In the genomic region with DNA sequence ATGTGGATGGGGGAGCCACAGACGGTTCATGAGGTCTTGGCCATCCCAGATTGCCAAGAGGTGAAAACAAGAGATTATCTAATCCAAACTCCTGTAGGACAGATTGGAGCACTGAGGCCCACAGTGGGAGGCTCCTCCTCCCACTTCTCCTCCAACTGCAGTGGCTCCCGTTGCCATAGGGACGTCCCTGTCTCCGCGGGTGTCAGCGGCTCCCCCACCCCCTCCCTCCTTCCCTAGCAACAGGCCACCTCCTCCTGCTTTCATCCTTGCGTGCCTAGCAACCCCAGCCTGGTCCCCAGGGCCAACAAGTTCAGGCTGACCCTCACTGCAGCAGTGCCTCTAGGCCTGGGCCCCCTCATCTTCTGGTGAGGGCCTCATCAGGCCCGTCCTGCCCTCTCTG, we compare ENCODE assay signal across 8 cellular contexts. TPM values are rescaled to one million over a fixed set of nuclear protein-coding genes. Genes with fewer than 3 reads are reported as not detected.
DNase-seq lines count a peak whose midpoint lies in the region; ATAC-seq and TF ChIP-seq lines count a peak whose summit lies in the region.

No MANE protein-coding gene starts in this region.

- H3K4me1 Mint-ChIP-seq in activated CD4-positive, alpha-beta memory T cell treated with anti-CD3 and anti-CD28 coated beads for 36 hours (ENCODE audit: low read depth), result peaks cover 13% of the 10 kb centered on the region
- peaks cover 22% of the 10 kb centered on the region for H3K4me1 Mint-ChIP-seq in stimulated activated memory B cell treated with anti-CD40 and anti-IgM and Interleukin-4, amounts not matched to agents 10 μg/mL and 1 μg/mL and 100 μg/mL, for 72 hours

- H2AFZ ChIP-seq in ACC112 (ENCODE audit: low read length, unreplicated experiment) (no peak overlapping the region), HCT116 (ENCODE audit: low read depth, low read length, poor library complexity, severe bottlenecking) (no peak overlapping the region)

- TF ChIP-seq CTCF in HCT116 (IDR thresholded peaks at IDR 0.05 in 2 of 3, conservative IDR thresholded peaks at IDR 0.05 in 1 of 3; ENCODE audit: borderline replicate concordance in 1 of 3, insufficient read depth in 1 of 3, low read depth in 2 of 3, low read length in 2 of 3), result no peak
- no peak for TF ChIP-seq CTCF in lower leg skin (IDR thresholded peaks at IDR 0.05)

- intact Hi-C loops in HCT116 (cut with micrococcal nuclease) (no loop called here), left cardiac atrium (cut with DNase I) (no loop called here), lower leg skin (cut with DNase I; ENCODE audit: low total_unique reads) (no loop called here)
- intact Hi-C loops in activated CD4-positive, alpha-beta memory T cell treated with anti-CD3 and anti-CD28 coated beads for 36 hours (cut with micrococcal nuclease), result loop anchor here (10.0 kb wide), 1 partner anchor 147 kb away; the partner anchor contains the start of gene HSD17B10

- POLR2A ChIA-PET in HCT116 (lab: Charles Lee), result interaction anchor here (1.4 kb wide), 1 partner anchor 134 kb away, joined by 3 read pairs; the partner anchor contains the start of genes RIBC1 and SMC1A
- POLR2A ChIA-PET in activated CD4-positive, alpha-beta memory T cell treated with anti-CD3 and anti-CD28 coated beads for 36 hours (lab: Charles Lee), result no interaction called here

- H3K36me3 ChIP-seq in ACC112 (ENCODE audit: insufficient read depth, low read length) (no peaks in the 10 kb centered on the region), HCT116 (ENCODE audit: control insufficient read depth in 1 of 2, insufficient read depth in 2 of 2, low read length in 2 of 2) (no peaks in the 10 kb centered on the region)

- no peak for TF ChIP-seq POLR2A in HCT116 (IDR thresholded peaks at IDR 0.05; ENCODE audit: borderline replicate concordance, extremely low read depth, insufficient read depth, insufficient read length)
- no peak for TF ChIP-seq POLR2A in lower leg skin (IDR thresholded peaks at IDR 0.05)

- peak; percentile 28 for ATAC-seq in HCT116
- ATAC-seq in left cardiac atrium, result peak; percentile 61 to 72
- ATAC-seq in stimulated activated memory B cell treated with anti-CD40 and anti-IgM and Interleukin-4, amounts not matched to agents 10 μg/mL and 1 μg/mL and 100 μg/mL, for 72 hours, result no peak
- ATAC-seq in GM18502 (IDR thresholded peaks at IDR 0.05; ENCODE audit: poor library complexity, unreplicated experiment), result no peak
- no peak for ATAC-seq in HG02938 (IDR thresholded peaks at IDR 0.05; ENCODE audit: unreplicated experiment)

- 15 to 34% methylated on average over 8 of the region's 8 CpGs for WGBS in lower leg skin, 2 donors

- peak overlapping the region; percentile 65 for H3K4me2 ChIP-seq in HCT116 (ENCODE audit: low read length)

- no peaks in the 10 kb centered on the region for H3K9me2 ChIP-seq in HCT116 (ENCODE audit: insufficient read depth)

- no peak for TF ChIP-seq RAD21 in HCT116 (IDR thresholded peaks at IDR 0.05; ENCODE audit: low read depth)

- H3K4me3 Mint-ChIP-seq in activated CD4-positive, alpha-beta memory T cell treated with anti-CD3 and anti-CD28 coated beads for 36 hours, result peak overlapping the region; percentile 57
- peak overlapping the region; percentile 56 for H3K4me3 Mint-ChIP-seq in stimulated activated memory B cell treated with anti-CD40 and anti-IgM and Interleukin-4, amounts not matched to agents 10 μg/mL and 1 μg/mL and 100 μg/mL, for 72 hours

- no peaks in the 10 kb centered on the region for H3K9me3 Mint-ChIP-seq in activated CD4-positive, alpha-beta memory T cell treated with anti-CD3 and anti-CD28 coated beads for 36 hours
- H3K9me3 Mint-ChIP-seq in stimulated activated memory B cell treated with anti-CD40 and anti-IgM and Interleukin-4, amounts not matched to agents 10 μg/mL and 1 μg/mL and 100 μg/mL, for 72 hours, result no peaks in the 10 kb centered on the region

- no peak overlapping the region; the same call in 1 of the 2 replicates for H3K9ac ChIP-seq in HCT116 (ENCODE audit: low read length)

- H3K27ac ChIP-seq in ACC112 (ENCODE audit: low read depth, low read length), result peak overlapping the region; percentile 56
- H3K27ac ChIP-seq in HCT116 (ENCODE audit: low read depth, low read length), result peak overlapping the region; percentile 46

- peaks cover 25% of the 10 kb centered on the region for H3K4me1 ChIP-seq in ACC112 (ENCODE audit: control insufficient read depth, insufficient read depth, low read length, unreplicated experiment)
- peaks cover 20 to 23% of the 10 kb centered on the region in 2 experiments for H3K4me1 ChIP-seq in HCT116 (ENCODE audit: control insufficient read depth in 1 of 2, insufficient read depth in 2 of 2, low read length in 2 of 2)

- no peaks in the 10 kb centered on the region for H3K9me3 ChIP-seq in HCT116 (ENCODE audit: control insufficient read depth in 1 of 2, insufficient read depth in 1 of 2, low read depth in 1 of 2, low read length in 2 of 2)

- DNase-seq in HCT116 (ENCODE audit: low read depth, low spot score) (no peak), left cardiac atrium (peak; percentile 55), lower leg skin (ENCODE audit: low spot score in 2 of 2) (no peak)
- peak; percentile 24 for DNase-seq in activated CD4-positive, alpha-beta memory T cell treated with anti-CD3 and anti-CD28 coated beads for 36 hours

- H3K79me2 ChIP-seq in ACC112 (ENCODE audit: control insufficient read depth, insufficient read depth, low read length, unreplicated experiment) (no peaks in the 10 kb centered on the region), HCT116 (ENCODE audit: insufficient read depth, low read length) (no peaks in the 10 kb centered on the region)

- RAD21 ChIA-PET in HCT116 (lab: Charles Lee; ENCODE audit: low non-redundant PET in 1 of 2, low total read pairs in 2 of 2, uncharacterized antibody in 2 of 2, unreplicated experiment in 2 of 2), result no interaction called here

- H3K4me3 ChIP-seq in ACC112 (ENCODE audit: low read depth, low read length) (peak overlapping the region; percentile 40; the same call in 1 of the 2 replicates), HCT116 (replicated peaks in 1 of 2; ENCODE audit: low read depth in 1 of 2, low read length in 2 of 2) (no peak overlapping the region), lower leg skin (ENCODE audit: low read depth, poor library complexity, severe bottlenecking) (no peak overlapping the region)

- no peaks in the 10 kb centered on the region for H4K20me1 ChIP-seq in HCT116 (ENCODE audit: insufficient read depth)

- H3K27me3 ChIP-seq in ACC112 (ENCODE audit: insufficient read depth, low read length) (no peaks in the 10 kb centered on the region), HCT116 (ENCODE audit: insufficient read depth, low read length) (no peaks in the 10 kb centered on the region)

- H3K27ac Mint-ChIP-seq in activated CD4-positive, alpha-beta memory T cell treated with anti-CD3 and anti-CD28 coated beads for 36 hours, result peak overlapping the region; percentile 82
- H3K27ac Mint-ChIP-seq in stimulated activated memory B cell treated with anti-CD40 and anti-IgM and Interleukin-4, amounts not matched to agents 10 μg/mL and 1 μg/mL and 100 μg/mL, for 72 hours, result peak overlapping the region; percentile 83

- no peaks in the 10 kb centered on the region for H3K36me3 Mint-ChIP-seq in activated CD4-positive, alpha-beta memory T cell treated with anti-CD3 and anti-CD28 coated beads for 36 hours
- H3K36me3 Mint-ChIP-seq in stimulated activated memory B cell treated with anti-CD40 and anti-IgM and Interleukin-4, amounts not matched to agents 10 μg/mL and 1 μg/mL and 100 μg/mL, for 72 hours, result no peaks in the 10 kb centered on the region

- no peaks in the 10 kb centered on the region for H3K27me3 Mint-ChIP-seq in activated CD4-positive, alpha-beta memory T cell treated with anti-CD3 and anti-CD28 coated beads for 36 hours
- H3K27me3 Mint-ChIP-seq in stimulated activated memory B cell treated with anti-CD40 and anti-IgM and Interleukin-4, amounts not matched to agents 10 μg/mL and 1 μg/mL and 100 μg/mL, for 72 hours, result no peaks in the 10 kb centered on the region

- CTCF ChIA-PET in HCT116 (lab: Charles Lee), result no interaction called here
- CTCF ChIA-PET in activated CD4-positive, alpha-beta memory T cell treated with anti-CD3 and anti-CD28 coated beads for 36 hours (lab: Charles Lee), result interaction anchor here (1.0 to 3.0 kb wide), 4 partner anchors 25 to 194 kb away, joined by 6 to 21 read pairs (median 6); no protein-coding TSS in a partner anchor

- no TSS peak for BruUV-seq in HCT116 (replicated peaks; lab: Mats Ljungman, UMichigan)

TF ChIP-seq in HCT116, 20 proteins besides CTCF, POLR2A, EP300 and RAD21 (continues in another document):
- TF ChIP-seq CBX3 (IDR thresholded peaks at IDR 0.05; ENCODE audit: low read depth) (no peak), SRF (IDR thresholded peaks at IDR 0.05; ENCODE audit: low read depth) (no peak), TCF7L2 (IDR thresholded peaks at IDR 0.05; ENCODE audit: borderline replicate concordance, extremely low read depth, insufficient read depth, insufficient read length) (no peak), JUND (IDR thresholded peaks at IDR 0.05) (no peak), POLR2AphosphoS5 (IDR thresholded peaks at IDR 0.05; ENCODE audit: low read depth, low read length) (no peak), CEBPB (IDR thresholded peaks at IDR 0.05; ENCODE audit: low read depth) (no peak), SP1 (IDR thresholded peaks at IDR 0.05; ENCODE audit: low read depth) (no peak), EZH2phosphoT487 (IDR thresholded peaks at IDR 0.05; ENCODE audit: borderline replicate concordance) (no peak), EGR1 (IDR thresholded peaks at IDR 0.05; ENCODE audit: low read depth) (no peak), EZH2 (IDR thresholded peaks at IDR 0.05) (no peak), ZNF274 (IDR thresholded peaks at IDR 0.05; ENCODE audit: low read depth, low read length) (no peak), ATF3 (IDR thresholded peaks at IDR 0.05) (no peak)

RNA-seq across cellular contexts. Expression of gene IQSEC2, which starts 6.8 kb away (rescaled TPM):
- total RNA-seq in HCT116 (2021; ENCODE audit: unreplicated experiment), result 20.7 TPM
- polyA plus RNA-seq in HCT116 (2012), result 17.0 and 20.0 TPM in 2 replicates
- under 1 TPM; 0.39 to 0.74 TPM for total RNA-seq in activated CD4-positive, alpha-beta memory T cell treated with anti-CD3 and anti-CD28 coated beads for 36 hours
- 10 to 100 TPM in 1 of 2 donors, 1 to 10 TPM in 1; 9.1 to 10.8 TPM for total RNA-seq in left cardiac atrium
- total RNA-seq in lower leg skin, result 10 to 100 TPM; 16.3 to 24.2 (median 17.5) TPM

Comparison
In these comparisons a context has a peak if more than half of its experiments do, and no peak if none do; other contexts are left out.
1. ATAC-seq: peak in HCT116 (single experiment) and left cardiac atrium (2 of 2); none in stimulated activated memory B cell treated with anti-CD40 and anti-IgM and Interleukin-4, amounts not matched to agents 10 μg/mL and 1 μg/mL and 100 μg/mL, for 72 hours (single experiment), GM18502 (single experiment) and HG02938 (single experiment).
2. DNase-seq: peak in activated CD4-positive, alpha-beta memory T cell treated with anti-CD3 and anti-CD28 coated beads for 36 hours (single experiment) and left cardiac atrium (single experiment); none in HCT116 (single experiment) and lower leg skin (0 of 2).
3. RNA of gene IQSEC2, which starts 6.8 kb away (total RNA-seq): 20.7 TPM in HCT116 (single experiment), 16.3 to 24.2 TPM in lower leg skin and 9.1 to 10.8 TPM in left cardiac atrium; 0.39 to 0.74 TPM in activated CD4-positive, alpha-beta memory T cell treated with anti-CD3 and anti-CD28 coated beads for 36 hours; every median in the first group is over 4 times any median in the second.